ENCODE assay signal across 1 cellular context in genomic region chr6:125824946-125825786, GRCh38.
TF ChIP-seq lines count a peak whose summit lies in the region.

No MANE protein-coding gene starts in this region.

TF ChIP-seq in SK-N-SH, 30 proteins besides CTCF, POLR2A, EP300 and RAD21:
- TF ChIP-seq USF2 (IDR thresholded peaks at IDR 0.05; ENCODE audit: borderline replicate concordance, low read depth, low read length), result no peak
- 0 out of 2 replicates have a peak, but pooled peaks have one; percentile 43 for TF ChIP-seq FOXJ3 (CRISPR knock-in tag; IDR thresholded peaks at IDR 0.05)
- peak; percentile 94 for TF ChIP-seq RCOR1 (IDR thresholded peaks at IDR 0.05; ENCODE audit: low read length)
- TF ChIP-seq CHD2 (IDR thresholded peaks at IDR 0.05; ENCODE audit: low read length, partially characterized antibody), result peak; percentile 93
- TF ChIP-seq TEAD4 (IDR thresholded peaks at IDR 0.05; ENCODE audit: borderline replicate concordance, insufficient read depth), result no peak
- TF ChIP-seq POLR2AphosphoS5 (IDR thresholded peaks at IDR 0.05; ENCODE audit: low read depth, low read length), result peak; percentile 64
- peak; percentile 64 for TF ChIP-seq GATA2 (CRISPR knock-in tag; IDR thresholded peaks at IDR 0.05)
- TF ChIP-seq, protein P1, sequence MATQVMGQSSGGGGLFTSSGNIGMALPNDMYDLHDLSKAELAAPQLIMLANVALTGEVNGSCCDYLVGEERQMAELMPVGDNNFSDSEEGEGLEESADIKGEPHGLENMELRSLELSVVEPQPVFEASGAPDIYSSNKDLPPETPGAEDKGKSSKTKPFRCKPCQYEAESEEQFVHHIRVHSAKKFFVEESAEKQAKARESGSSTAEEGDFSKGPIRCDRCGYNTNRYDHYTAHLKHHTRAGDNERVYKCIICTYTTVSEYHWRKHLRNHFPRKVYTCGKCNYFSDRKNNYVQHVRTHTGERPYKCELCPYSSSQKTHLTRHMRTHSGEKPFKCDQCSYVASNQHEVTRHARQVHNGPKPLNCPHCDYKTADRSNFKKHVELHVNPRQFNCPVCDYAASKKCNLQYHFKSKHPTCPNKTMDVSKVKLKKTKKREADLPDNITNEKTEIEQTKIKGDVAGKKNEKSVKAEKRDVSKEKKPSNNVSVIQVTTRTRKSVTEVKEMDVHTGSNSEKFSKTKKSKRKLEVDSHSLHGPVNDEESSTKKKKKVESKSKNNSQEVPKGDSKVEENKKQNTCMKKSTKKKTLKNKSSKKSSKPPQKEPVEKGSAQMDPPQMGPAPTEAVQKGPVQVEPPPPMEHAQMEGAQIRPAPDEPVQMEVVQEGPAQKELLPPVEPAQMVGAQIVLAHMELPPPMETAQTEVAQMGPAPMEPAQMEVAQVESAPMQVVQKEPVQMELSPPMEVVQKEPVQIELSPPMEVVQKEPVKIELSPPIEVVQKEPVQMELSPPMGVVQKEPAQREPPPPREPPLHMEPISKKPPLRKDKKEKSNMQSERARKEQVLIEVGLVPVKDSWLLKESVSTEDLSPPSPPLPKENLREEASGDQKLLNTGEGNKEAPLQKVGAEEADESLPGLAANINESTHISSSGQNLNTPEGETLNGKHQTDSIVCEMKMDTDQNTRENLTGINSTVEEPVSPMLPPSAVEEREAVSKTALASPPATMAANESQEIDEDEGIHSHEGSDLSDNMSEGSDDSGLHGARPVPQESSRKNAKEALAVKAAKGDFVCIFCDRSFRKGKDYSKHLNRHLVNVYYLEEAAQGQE (IDR thresholded peaks at IDR 0.05; ENCODE audit: low read depth, low read length), result no peak
- TF ChIP-seq MXI1 (IDR thresholded peaks at IDR 0.05; ENCODE audit: low read depth, low read length), result no peak; the same call in 1 of the 2 replicates
- no peak for TF ChIP-seq EZH2phosphoT487 (IDR thresholded peaks at IDR 0.05; ENCODE audit: borderline replicate concordance, low read depth)
- no peak for TF ChIP-seq RFX5 (IDR thresholded peaks at IDR 0.05; ENCODE audit: low read length)
- no peak for TF ChIP-seq YY1 (IDR thresholded peaks at IDR 0.05; ENCODE audit: low read depth)
- no peak for TF ChIP-seq FOSL2 (IDR thresholded peaks at IDR 0.05; ENCODE audit: borderline replicate concordance, low read depth)
- TF ChIP-seq TCF12 (IDR thresholded peaks at IDR 0.05), result peak; percentile 65
